ENCODE assay signal across 9 cellular contexts in the genomic region with DNA sequence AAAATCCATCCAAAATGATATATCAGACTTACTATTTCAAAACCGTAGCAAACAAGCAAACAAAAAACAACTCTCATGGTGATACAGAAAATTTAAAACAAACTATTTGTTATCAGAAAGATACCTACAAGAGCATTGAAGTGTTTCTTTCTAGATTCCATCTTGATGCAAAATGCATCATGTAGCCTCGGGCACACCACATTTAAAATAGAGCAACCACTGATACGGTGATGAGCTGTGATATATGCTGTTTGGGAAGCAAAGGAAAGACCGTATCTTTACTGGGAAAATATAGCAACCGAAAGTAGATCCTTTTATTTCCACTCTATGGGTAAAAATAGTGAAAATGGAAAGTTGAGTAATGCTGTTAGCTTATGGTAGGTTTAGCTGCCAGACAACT.
"Had no signal": no experiment of that assay in that cellular context is flagged by ENCODE, and none has a peak within 500 bp of the region (broad histone marks: within the 10 kb centered on the region; RNA-seq: fewer than 3 reads in every experiment).

No MANE protein-coding gene starts in this region.

- ATAC-seq: GM23338, HCT116 had no signal

- H3K9me3 ChIP-seq: HAP-1 had no signal

- H2AFZ ChIP-seq: GM23248, GM23338 had no signal

- H3K4me2 ChIP-seq: GM23338 had no signal

- H3K27ac ChIP-seq: GM23248 had no signal

- H3K36me3 ChIP-seq: HAP-1 had no signal

- H3K4me1 ChIP-seq: HAP-1 had no signal

- H3K9ac ChIP-seq: GM23248 had no signal

- DNase-seq: GM23248, GOT3, H7, H9, HCEC 1CT, HFFc6 had no signal

- H3K4me3 ChIP-seq: GM23248, GM23338, HAP-1 had no signal
